Comparison of ENCODE assay signal across 8 cellular contexts in the genomic region with DNA sequence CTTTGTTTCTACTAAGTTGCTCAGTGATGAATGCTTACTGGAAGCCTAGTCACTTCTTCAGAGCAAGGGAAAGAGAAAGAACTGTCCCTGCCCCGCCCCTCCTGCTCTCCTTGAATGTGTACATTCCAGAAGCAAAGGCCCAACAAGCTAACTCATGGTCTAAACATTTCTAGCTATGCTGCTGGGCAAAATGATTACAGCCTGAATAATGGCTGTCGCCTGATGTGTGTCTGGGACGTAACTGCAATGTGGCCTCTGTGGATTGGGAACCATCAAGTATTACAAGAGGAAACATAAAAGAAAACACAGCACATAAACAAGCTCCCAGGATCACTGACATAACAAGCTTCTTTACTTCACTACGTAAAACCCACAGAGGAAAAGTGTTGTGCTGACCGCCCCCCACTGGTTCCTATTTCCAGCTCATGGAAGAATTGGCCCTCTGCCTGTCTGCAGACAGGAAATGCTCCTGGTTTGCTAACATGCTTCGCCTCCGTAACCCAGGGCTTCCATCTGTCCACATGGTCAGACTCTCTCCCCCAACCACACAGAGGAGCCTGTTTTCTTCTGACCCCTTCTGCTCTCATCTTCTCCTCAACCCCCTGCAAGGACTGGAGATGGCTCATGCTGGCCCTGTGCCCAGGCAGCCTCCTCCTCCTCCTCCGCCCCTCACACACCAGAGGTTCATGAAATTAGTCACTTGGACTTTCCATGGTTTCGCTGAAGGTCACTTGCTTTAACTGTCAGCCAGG.
A peak's percentile ranks its signal among the peaks of the same experiment; 100 is the strongest.
DNase-seq lines count a peak whose midpoint lies in the region; FAIRE-seq and TF ChIP-seq lines count a peak whose summit lies in the region.

No MANE protein-coding gene starts in this region.

- no peaks in the 10 kb centered on the region for H3K27me3 ChIP-seq in MM.1S (replicated peaks; ENCODE audit: insufficient read depth, low read length)

- H3K27ac ChIP-seq in MM.1S (ENCODE audit: low read length) = peak overlapping the region; percentile 75; the same call in 1 of the 2 replicates

- TF ChIP-seq CTCF in GM12872 (IDR thresholded peaks at IDR 0.05; ENCODE audit: insufficient read depth, low read depth, low read length) (peak; percentile 32; the same call in 1 of the 3 replicates), MM.1S (IDR thresholded peaks at IDR 0.05; ENCODE audit: low read length) (no peak), osteocyte (IDR thresholded peaks at IDR 0.05) (peak; percentile 57), type B pancreatic cell (conservative IDR thresholded peaks at IDR 0.05) (peak; percentile 28)

- no peaks in the 10 kb centered on the region for H3K9me2 ChIP-seq in MM.1S (replicated peaks; ENCODE audit: insufficient read depth, low read length)

- H3F3A ChIP-seq in MM.1S (ENCODE audit: insufficient read depth, low read length) = peaks cover 15% of the 10 kb centered on the region; the same call in 1 of the 2 replicates

- H3K27me3 Mint-ChIP-seq in activated T-helper 2 cell treated with anti-CD3 and anti-CD28 coated beads, Interferon-gamma antibody, Interleukin-2, Interleukin-4, amounts not matched to agents 10 μg/mL and 5 μg/mL and 100 μg/mL, durations not matched to agents 14 hours and 24 hours and 36 hours (ENCODE audit: low read depth) = no peaks in the 10 kb centered on the region
- no peaks in the 10 kb centered on the region for H3K27me3 Mint-ChIP-seq in osteocyte (ENCODE audit: unreplicated experiment)
- no peaks in the 10 kb centered on the region for H3K27me3 Mint-ChIP-seq in type B pancreatic cell

- H2AFZ ChIP-seq in MM.1S (ENCODE audit: low read length) = no peak overlapping the region

- DNase-seq in H54 (ENCODE audit: insufficient read length, low spot score) = peak; percentile 36
- no peak for DNase-seq in MM.1S
- peak; percentile 25 for DNase-seq in activated T-helper 2 cell treated with anti-CD3 and anti-CD28 coated beads, Interferon-gamma antibody, Interleukin-2, Interleukin-4, amounts not matched to agents 10 μg/mL and 5 μg/mL and 100 μg/mL, durations not matched to agents 14 hours and 24 hours and 36 hours (ENCODE audit: low spot score)
- peak; percentile 93 for DNase-seq in foreskin melanocyte
- peak; percentile 91 for DNase-seq in osteocyte (ENCODE audit: extremely low spot score, unreplicated experiment)
- no peak for DNase-seq in type B pancreatic cell (ENCODE audit: extremely low spot score, unreplicated experiment)
- DNase-seq in AML-193 (lab: John Stamatoyannopoulos, UW) = no peak

- no peak overlapping the region for H3K4me2 ChIP-seq in MM.1S (ENCODE audit: low read depth, low read length)

- H3K9me3 Mint-ChIP-seq in activated T-helper 2 cell treated with anti-CD3 and anti-CD28 coated beads, Interferon-gamma antibody, Interleukin-2, Interleukin-4, amounts not matched to agents 10 μg/mL and 5 μg/mL and 100 μg/mL, durations not matched to agents 14 hours and 24 hours and 36 hours = no peaks in the 10 kb centered on the region
- H3K9me3 Mint-ChIP-seq in osteocyte (ENCODE audit: unreplicated experiment) = no peaks in the 10 kb centered on the region
- no peaks in the 10 kb centered on the region for H3K9me3 Mint-ChIP-seq in type B pancreatic cell

- peaks cover 21% of the 10 kb centered on the region for H3K79me2 ChIP-seq in MM.1S (ENCODE audit: low read length)

- H3K4me3 Mint-ChIP-seq in activated T-helper 2 cell treated with anti-CD3 and anti-CD28 coated beads, Interferon-gamma antibody, Interleukin-2, Interleukin-4, amounts not matched to agents 10 μg/mL and 5 μg/mL and 100 μg/mL, durations not matched to agents 14 hours and 24 hours and 36 hours (ENCODE audit: low read depth) = peak overlapping the region; percentile 43
- H3K4me3 Mint-ChIP-seq in osteocyte (ENCODE audit: unreplicated experiment) = peak overlapping the region; percentile 47
- peak overlapping the region; percentile 64 for H3K4me3 Mint-ChIP-seq in type B pancreatic cell

- H3K4me1 Mint-ChIP-seq in activated T-helper 2 cell treated with anti-CD3 and anti-CD28 coated beads, Interferon-gamma antibody, Interleukin-2, Interleukin-4, amounts not matched to agents 10 μg/mL and 5 μg/mL and 100 μg/mL, durations not matched to agents 14 hours and 24 hours and 36 hours (ENCODE audit: low read depth) = peaks cover 49% of the 10 kb centered on the region
- H3K4me1 Mint-ChIP-seq in osteocyte (ENCODE audit: unreplicated experiment) = peaks cover 77% of the 10 kb centered on the region
- H3K4me1 Mint-ChIP-seq in type B pancreatic cell (ENCODE audit: unreplicated experiment) = peaks cover 60% of the 10 kb centered on the region

- no peaks in the 10 kb centered on the region for H3K36me3 ChIP-seq in MM.1S (replicated peaks; ENCODE audit: insufficient read depth, low read length)

- intact Hi-C loops in activated T-helper 2 cell treated with anti-CD3 and anti-CD28 coated beads, Interferon-gamma antibody, Interleukin-2, Interleukin-4, amounts not matched to agents 10 μg/mL and 5 μg/mL and 100 μg/mL, durations not matched to agents 14 hours and 24 hours and 36 hours (cut with micrococcal nuclease) = loop anchor here (1.0 kb wide), 6 partner anchors 32 to 187 kb away; a partner anchor contains a TSS

- no peak; the same call in 1 of the 2 replicates for TF ChIP-seq POLR2A in H54 (IDR thresholded peaks at IDR 0.05; ENCODE audit: low read depth, low read length)

- peak overlapping the region; percentile 96 for H3K27ac Mint-ChIP-seq in activated T-helper 2 cell treated with anti-CD3 and anti-CD28 coated beads, Interferon-gamma antibody, Interleukin-2, Interleukin-4, amounts not matched to agents 10 μg/mL and 5 μg/mL and 100 μg/mL, durations not matched to agents 14 hours and 24 hours and 36 hours
- H3K27ac Mint-ChIP-seq in osteocyte (ENCODE audit: unreplicated experiment) = peak overlapping the region; percentile 94
- peak overlapping the region; percentile 98 for H3K27ac Mint-ChIP-seq in type B pancreatic cell

- H3K36me3 Mint-ChIP-seq in activated T-helper 2 cell treated with anti-CD3 and anti-CD28 coated beads, Interferon-gamma antibody, Interleukin-2, Interleukin-4, amounts not matched to agents 10 μg/mL and 5 μg/mL and 100 μg/mL, durations not matched to agents 14 hours and 24 hours and 36 hours (ENCODE audit: low read depth) = no peaks in the 10 kb centered on the region
- H3K36me3 Mint-ChIP-seq in osteocyte (ENCODE audit: unreplicated experiment) (no peaks in the 10 kb centered on the region), type B pancreatic cell (no peaks in the 10 kb centered on the region)

- H3K9me3 ChIP-seq in MM.1S (replicated peaks; ENCODE audit: insufficient read depth, low read length) = no peaks in the 10 kb centered on the region

- H3K4me1 ChIP-seq in MM.1S (ENCODE audit: low read length) = peaks cover 22% of the 10 kb centered on the region

- peak; percentile 85 for FAIRE-seq in H54 (lab: Jason Lieb, UNC)

- H4K20me1 ChIP-seq in MM.1S (ENCODE audit: insufficient read depth, low read length) = no peaks in the 10 kb centered on the region

- H3K4me3 ChIP-seq in MM.1S (ENCODE audit: low read length) = no peak overlapping the region

- no peak overlapping the region for H3K9ac ChIP-seq in MM.1S (ENCODE audit: low read length)

Comparison
In these comparisons a context has a peak if more than half of its experiments do, and no peak if none do; other contexts are left out.
1. DNase-seq: peak in H54 (single experiment), activated T-helper 2 cell treated with anti-CD3 and anti-CD28 coated beads, Interferon-gamma antibody, Interleukin-2, Interleukin-4, amounts not matched to agents 10 μg/mL and 5 μg/mL and 100 μg/mL, durations not matched to agents 14 hours and 24 hours and 36 hours (single experiment), foreskin melanocyte (single experiment) and osteocyte (single experiment); none in MM.1S (single experiment), type B pancreatic cell (single experiment) and AML-193 (0 of 2).
2. Peak in every context shown above with its lines, with median percentiles within 50 percentile points of each other: H3K27ac Mint-ChIP-seq and H3K4me3 Mint-ChIP-seq.